ENCODE assay signal across 20 cellular contexts in genomic region chr10:1646332-1646731, GRCh38.
DNase-seq lines count a peak whose midpoint lies in the region; ATAC-seq and TF ChIP-seq lines count a peak whose summit lies in the region.
"Had no signal": no experiment of that assay in that cellular context is flagged by ENCODE, and none has a peak within 500 bp of the region (broad histone marks: within the 10 kb centered on the region; RNA-seq: fewer than 3 reads in every experiment).

No MANE protein-coding gene starts in this region.

- peak; percentile 53 for DNase-seq in cardiac septum (ENCODE audit: low spot score)
- no peak for DNase-seq in right atrium auricular region (ENCODE audit: low spot score)
- DNase-seq in mesenteric fat pad (ENCODE audit: low spot score), result peak; percentile 51
- DNase-seq in osteocyte (ENCODE audit: extremely low spot score, unreplicated experiment), result peak; percentile 34
- peak; percentile 21 for DNase-seq in sigmoid colon
- no peak for DNase-seq in uterus
- no peak for DNase-seq in T-helper 2 cell treated with Interferon-gamma antibody and Interleukin-4, amounts not matched to agents 5 μg/mL and 100 μg/mL, for 36 hours (ENCODE audit: low spot score)
- DNase-seq: AML-193; Caco-2; Calu3; CD4-positive, alpha-beta T cell; DMS79 treated with DMSO at 0.1 percent for 48 hours; GF-D8 had no signal

- no peak overlapping the region for H3K27ac Mint-ChIP-seq in osteocyte (ENCODE audit: unreplicated experiment)
- no peak overlapping the region for H3K27ac Mint-ChIP-seq in T-helper 2 cell treated with Interferon-gamma antibody and Interleukin-4, amounts not matched to agents 5 μg/mL and 100 μg/mL, for 36 hours
- H3K27ac Mint-ChIP-seq: B cell; CD4-positive, alpha-beta T cell; CD8-positive, alpha-beta T cell had no signal

- H3K4me1 Mint-ChIP-seq in osteocyte (ENCODE audit: unreplicated experiment), result no peaks in the 10 kb centered on the region
- H3K4me1 Mint-ChIP-seq in T-helper 2 cell treated with Interferon-gamma antibody and Interleukin-4, amounts not matched to agents 5 μg/mL and 100 μg/mL, for 36 hours (ENCODE audit: low read depth), result peaks cover 3% of the 10 kb centered on the region

- TF ChIP-seq POLR2A in sigmoid colon (IDR thresholded peaks at IDR 0.05) (no peak), uterus (IDR thresholded peaks at IDR 0.05) (no peak)

- TF ChIP-seq EP300 in sigmoid colon (IDR thresholded peaks at IDR 0.05), result no peak

- H3K27ac ChIP-seq in right atrium auricular region (no peak overlapping the region), sigmoid colon (no peak overlapping the region), uterus (no peak overlapping the region)
- H3K27ac ChIP-seq: 22Rv1; A549; BLaER1 treated with 17β-estradiol and CSF1 and Interleukin-3, amounts not matched to agents 10 nM and 100 nM; C4-2B had no signal

- H3K27me3 ChIP-seq in right atrium auricular region (no peaks in the 10 kb centered on the region), sigmoid colon (no peaks in the 10 kb centered on the region), uterus (no peaks in the 10 kb centered on the region)
- H3K27me3 ChIP-seq: BLaER1 treated with 17β-estradiol and CSF1 and Interleukin-3, amounts not matched to agents 10 nM and 100 nM had no signal

- intact Hi-C loops in cardiac septum (cut with DNase I), result no loop called here
- intact Hi-C loops in sigmoid colon (cut with DNase I), result no loop called here
- intact Hi-C loops in uterus (cut with DNase I; ENCODE audit: low total_unique reads), result no loop called here

- H3K36me3 Mint-ChIP-seq in osteocyte (ENCODE audit: unreplicated experiment), result no peaks in the 10 kb centered on the region
- H3K36me3 Mint-ChIP-seq in T-helper 2 cell treated with Interferon-gamma antibody and Interleukin-4, amounts not matched to agents 5 μg/mL and 100 μg/mL, for 36 hours (ENCODE audit: low read depth), result no peaks in the 10 kb centered on the region
- H3K36me3 Mint-ChIP-seq: CD8-positive, alpha-beta T cell had no signal

- no peaks in the 10 kb centered on the region for H3K4me1 ChIP-seq in right atrium auricular region
- H3K4me1 ChIP-seq in sigmoid colon, result no peaks in the 10 kb centered on the region
- no peaks in the 10 kb centered on the region for H3K4me1 ChIP-seq in uterus
- H3K4me1 ChIP-seq: A549, Caco-2 had no signal

- H3K27me3 Mint-ChIP-seq in osteocyte (ENCODE audit: unreplicated experiment), result no peaks in the 10 kb centered on the region
- H3K27me3 Mint-ChIP-seq in T-helper 2 cell treated with Interferon-gamma antibody and Interleukin-4, amounts not matched to agents 5 μg/mL and 100 μg/mL, for 36 hours (ENCODE audit: low read depth), result no peaks in the 10 kb centered on the region

- H3K36me3 ChIP-seq in right atrium auricular region (no peaks in the 10 kb centered on the region), sigmoid colon (no peaks in the 10 kb centered on the region), uterus (no peaks in the 10 kb centered on the region)
- H3K36me3 ChIP-seq: BLaER1 treated with 17β-estradiol and CSF1 and Interleukin-3, amounts not matched to agents 10 nM and 100 nM had no signal

- TF ChIP-seq CTCF in right atrium auricular region (IDR thresholded peaks at IDR 0.05) (no peak), osteocyte (IDR thresholded peaks at IDR 0.05) (no peak), sigmoid colon (IDR thresholded peaks at IDR 0.05) (no peak), uterus (IDR thresholded peaks at IDR 0.05) (no peak)

- H3K9me3 Mint-ChIP-seq in osteocyte (ENCODE audit: unreplicated experiment), result peaks cover 4% of the 10 kb centered on the region
- H3K9me3 Mint-ChIP-seq in T-helper 2 cell treated with Interferon-gamma antibody and Interleukin-4, amounts not matched to agents 5 μg/mL and 100 μg/mL, for 36 hours, result no peaks in the 10 kb centered on the region
- H3K9me3 Mint-ChIP-seq: CD4-positive, alpha-beta T cell; CD8-positive, alpha-beta T cell had no signal

- no peaks in the 10 kb centered on the region for H3K9me3 ChIP-seq in right atrium auricular region
- no peaks in the 10 kb centered on the region for H3K9me3 ChIP-seq in sigmoid colon
- H3K9me3 ChIP-seq in uterus, result no peaks in the 10 kb centered on the region
- H3K9me3 ChIP-seq: A549; BLaER1 treated with 17β-estradiol and CSF1 and Interleukin-3, amounts not matched to agents 10 nM and 100 nM had no signal

- ATAC-seq in GM21529 (IDR thresholded peaks at IDR 0.05; ENCODE audit: unreplicated experiment), result no peak
- ATAC-seq: A549; CD8-positive, alpha-beta T cell had no signal

- no peak overlapping the region for H3K4me3 Mint-ChIP-seq in osteocyte (ENCODE audit: unreplicated experiment)
- H3K4me3 Mint-ChIP-seq in T-helper 2 cell treated with Interferon-gamma antibody and Interleukin-4, amounts not matched to agents 5 μg/mL and 100 μg/mL, for 36 hours, result no peak overlapping the region
- H3K4me3 Mint-ChIP-seq: B cell; CD4-positive, alpha-beta T cell; CD8-positive, alpha-beta T cell had no signal

- H3K4me3 ChIP-seq in right atrium auricular region (no peak overlapping the region), sigmoid colon (no peak overlapping the region), uterus (no peak overlapping the region)
- H3K4me3 ChIP-seq: A549; BLaER1 treated with 17β-estradiol and CSF1 and Interleukin-3, amounts not matched to agents 10 nM and 100 nM had no signal

- 64 to 80% methylated on average over 5 of the region's 5 CpGs for WGBS in sigmoid colon, 2 donors

Comparison
In these comparisons a context has a peak if more than half of its experiments do, and no peak if none do; other contexts are left out.
1. DNase-seq: peak in cardiac septum (single experiment), mesenteric fat pad (single experiment), osteocyte (single experiment) and sigmoid colon (single experiment); none in right atrium auricular region (single experiment), uterus (0 of 2) and T-helper 2 cell treated with Interferon-gamma antibody and Interleukin-4, amounts not matched to agents 5 μg/mL and 100 μg/mL, for 36 hours (single experiment).